ENCODE assay signal across 11 cellular contexts in genomic region chr1:229171934-229172333, GRCh38.
DNase-seq lines count a peak whose midpoint lies in the region; ATAC-seq lines count a peak whose summit lies in the region.
"Had no signal": no experiment of that assay in that cellular context is flagged by ENCODE, and none has a peak within 500 bp of the region (broad histone marks: within the 10 kb centered on the region; RNA-seq: fewer than 3 reads in every experiment).

No MANE protein-coding gene starts in this region.

- DNase-seq in COR-L47 (lab: John Stamatoyannopoulos, UW) (peak; percentile 92), NCI-H128 (lab: John Stamatoyannopoulos, UW; ENCODE audit: unreplicated experiment) (peak; percentile 64), NCI-H510A treated with DMSO at 0.1 percent for 48 hours (lab: John Stamatoyannopoulos, UW) (peak; percentile 87), left lobe of liver (ENCODE audit: low spot score) (no peak), activated T-cell treated with anti-CD3 and anti-CD28 coated beads for 4 hours (no peak), glomerular visceral epithelial cell (ENCODE audit: extremely low spot score) (no peak), NCI-H446 treated with DMSO at 0.1 percent for 48 hours (lab: John Stamatoyannopoulos, UW) (no peak)
- DNase-seq: activated naive CD8-positive, alpha-beta T cell treated with anti-CD3 and anti-CD28 coated beads for 36 hours; HCEC 1CT; immature natural killer cell had no signal

- ATAC-seq in left lobe of liver: peak; percentile 52
- ATAC-seq in HG02588 (IDR thresholded peaks at IDR 0.05; ENCODE audit: unreplicated experiment): no peak

Comparison
In these comparisons a context has a peak if more than half of its experiments do, and no peak if none do; other contexts are left out.
1. DNase-seq: peak in COR-L47 (single experiment), NCI-H128 (single experiment) and NCI-H510A treated with DMSO at 0.1 percent for 48 hours (single experiment); none in left lobe of liver (single experiment), activated T-cell treated with anti-CD3 and anti-CD28 coated beads for 4 hours (single experiment), glomerular visceral epithelial cell (single experiment) and NCI-H446 treated with DMSO at 0.1 percent for 48 hours (single experiment).